ENCODE assay signal across 15 cellular contexts in genomic region chr17:7848665-7849184, GRCh38. TPM values are rescaled to one million over a fixed set of nuclear protein-coding genes. Genes with fewer than 3 reads are reported as not detected.
"Had no signal": no experiment of that assay in that cellular context is flagged by ENCODE, and none has a peak within 500 bp of the region (broad histone marks: within the 10 kb centered on the region; RNA-seq: fewer than 3 reads in every experiment).

No MANE protein-coding gene starts in this region.

- H3K27ac ChIP-seq: psoas muscle, upper lobe of left lung, WERI-Rb-1 had no signal

- ATAC-seq: effector memory CD8-positive, alpha-beta T cell; psoas muscle; sciatic nerve; SK-N-SH treated with all-trans-retinoic acid at 6 μM for 48 hours had no signal

- DNase-seq: activated CD4-positive, alpha-beta T cell treated with anti-CD3 and anti-CD28 coated beads, Interleukin-2, amount 50 U/mL, for 48 hours; activated naive CD4-positive, alpha-beta T cell treated with anti-CD3 and anti-CD28 coated beads for 36 hours; dermis blood vessel endothelial cell; effector memory CD8-positive, alpha-beta T cell; foreskin melanocyte; nephron progenitor cell; stomach; testis; WERI-Rb-1 had no signal

- H3K4me3 Mint-ChIP-seq: activated naive CD4-positive, alpha-beta T cell treated with anti-CD3 and anti-CD28 coated beads for 36 hours; nephron progenitor cell; T-helper 1 cell treated with Interleukin-12 subunit alpha and Interleukin-12 subunit beta and Interleukin-4 antibody, amounts not matched to agents 30 μg/mL and 1 μg/mL, for 36 hours had no signal

- H3K27me3 Mint-ChIP-seq: effector memory CD8-positive, alpha-beta T cell had no signal

- H3K27me3 ChIP-seq: stomach, testis, upper lobe of left lung had no signal

- H3K9me3 Mint-ChIP-seq: activated naive CD4-positive, alpha-beta T cell treated with anti-CD3 and anti-CD28 coated beads for 36 hours; effector memory CD8-positive, alpha-beta T cell; nephron progenitor cell; T-helper 1 cell treated with Interleukin-12 subunit alpha and Interleukin-12 subunit beta and Interleukin-4 antibody, amounts not matched to agents 30 μg/mL and 1 μg/mL, for 36 hours had no signal

- H3K9me3 ChIP-seq: psoas muscle, stomach, testis, upper lobe of left lung had no signal

- H3K4me3 ChIP-seq: psoas muscle, testis, upper lobe of left lung had no signal

RNA-seq across cellular contexts. Expression of gene TMEM88, which starts 6.1 kb away (rescaled TPM):
- total RNA-seq: bronchial epithelial cell had no signal
